ENCODE assay signal across 8 cellular contexts in genomic region chr1:169546087-169546995, GRCh38. TPM values are rescaled to one million over a fixed set of nuclear protein-coding genes. Genes with fewer than 3 reads are reported as not detected.
DNase-seq lines count a peak whose midpoint lies in the region; ATAC-seq and TF ChIP-seq lines count a peak whose summit lies in the region.

No MANE protein-coding gene starts in this region.

- no peak overlapping the region for H3K4me3 ChIP-seq in GM12865 (ENCODE audit: low read depth, low read length)
- no peak overlapping the region for H3K4me3 ChIP-seq in esophagus squamous epithelium
- no peak overlapping the region for H3K4me3 ChIP-seq in thyroid gland (replicated peaks in 1 of 3)

- POLR2A ChIA-PET in activated CD4-positive, alpha-beta memory T cell treated with anti-CD3 and anti-CD28 coated beads, Interleukin-2, amount 10 ng/mL, durations not matched to agents 7 days and 5 days (lab: Charles Lee), result interaction anchor here (0.9 to 1.4 kb wide), 3 partner anchors 61 to 249 kb away, joined by 3 to 6 read pairs (median 3); partner anchors contain the start of gene SLC19A2
- POLR2A ChIA-PET in naive thymus-derived CD8-positive, alpha-beta T cell (lab: Charles Lee), result no interaction called here

- H3K9me3 ChIP-seq in esophagus squamous epithelium (no peaks in the 10 kb centered on the region), thyroid gland (no peaks in the 10 kb centered on the region)

- H3K27me3 ChIP-seq in esophagus squamous epithelium, result peaks cover 0 to 2% (median 0%) of the 10 kb centered on the region in 4 donors
- no peaks in the 10 kb centered on the region for H3K27me3 ChIP-seq in thyroid gland

- peaks cover 10% of the 10 kb centered on the region for H3K4me1 Mint-ChIP-seq in activated CD4-positive, alpha-beta memory T cell treated with anti-CD3 and anti-CD28 coated beads, Interleukin-2, amount 10 ng/mL, durations not matched to agents 7 days and 5 days
- peaks cover 0 to 6% (median 1%) of the 10 kb centered on the region in 4 donors for H3K4me1 Mint-ChIP-seq in naive thymus-derived CD8-positive, alpha-beta T cell

- ATAC-seq in HG03280 (IDR thresholded peaks at IDR 0.05; ENCODE audit: unreplicated experiment), result peak; percentile 81
- ATAC-seq in naive thymus-derived CD8-positive, alpha-beta T cell, result peak; percentile 84 to 93

- TF ChIP-seq POLR2A in esophagus squamous epithelium (IDR thresholded peaks at IDR 0.05) (no peak), thyroid gland (IDR thresholded peaks at IDR 0.05) (no peak)

- DNase-seq in A172 (ENCODE audit: low spot score) (peak; percentile 73), GM12865 (ENCODE audit: low read depth) (peak; percentile 87), NCI-H510A treated with DMSO at 0.1 percent for 48 hours (lab: John Stamatoyannopoulos, UW) (peak; percentile 72), esophagus squamous epithelium (lab: John Stamatoyannopoulos, UW) (no peak), thyroid gland (peak; percentile 44 to 51)
- peak; percentile 58 for DNase-seq in activated CD4-positive, alpha-beta memory T cell treated with anti-CD3 and anti-CD28 coated beads, Interleukin-2, amount 10 ng/mL, durations not matched to agents 7 days and 5 days
- peak; percentile 8 to 76 (median 58) for DNase-seq in naive thymus-derived CD8-positive, alpha-beta T cell

- H3K36me3 ChIP-seq in esophagus squamous epithelium, result no peaks in the 10 kb centered on the region
- H3K36me3 ChIP-seq in thyroid gland, result no peaks in the 10 kb centered on the region

- H3K4me3 Mint-ChIP-seq in activated CD4-positive, alpha-beta memory T cell treated with anti-CD3 and anti-CD28 coated beads, Interleukin-2, amount 10 ng/mL, durations not matched to agents 7 days and 5 days, result no peak overlapping the region
- H3K4me3 Mint-ChIP-seq in naive thymus-derived CD8-positive, alpha-beta T cell, result no peak overlapping the region

- TF ChIP-seq CTCF in GM12865 (IDR thresholded peaks at IDR 0.05; ENCODE audit: insufficient read depth, low read depth, low read length, missing control alignments) (peak; percentile 67), esophagus squamous epithelium (IDR thresholded peaks at IDR 0.05) (peak; percentile 36 to 87 (median 81)), thyroid gland (IDR thresholded peaks at IDR 0.05) (peak; percentile 48 to 90 (median 84))

- H3K27ac ChIP-seq in esophagus squamous epithelium (no peak overlapping the region), thyroid gland (no peak overlapping the region)

- H3K4me1 ChIP-seq in esophagus squamous epithelium (no peaks in the 10 kb centered on the region), thyroid gland (no peaks in the 10 kb centered on the region)

- CTCF ChIA-PET in activated CD4-positive, alpha-beta memory T cell treated with anti-CD3 and anti-CD28 coated beads, Interleukin-2, amount 10 ng/mL, durations not matched to agents 7 days and 5 days (lab: Charles Lee), result interaction anchor here (0.6 to 3.0 kb wide), 22 partner anchors 11 to 1204 kb away, joined by 3 to 18 read pairs (median 4); partner anchors contain the start of gene F5

- WGBS in esophagus squamous epithelium, 2 donors, result 45 to 50% methylated on average over 14 to 15 of the region's 15 CpGs
- 62 to 64% methylated on average over 15 of the region's 15 CpGs for WGBS in thyroid gland, 2 donors

- no peaks in the 10 kb centered on the region for H3K9me3 Mint-ChIP-seq in activated CD4-positive, alpha-beta memory T cell treated with anti-CD3 and anti-CD28 coated beads, Interleukin-2, amount 10 ng/mL, durations not matched to agents 7 days and 5 days
- no peaks in the 10 kb centered on the region for H3K9me3 Mint-ChIP-seq in naive thymus-derived CD8-positive, alpha-beta T cell

- H3K36me3 Mint-ChIP-seq in activated CD4-positive, alpha-beta memory T cell treated with anti-CD3 and anti-CD28 coated beads, Interleukin-2, amount 10 ng/mL, durations not matched to agents 7 days and 5 days (ENCODE audit: low read depth), result peaks cover 20% of the 10 kb centered on the region
- no peaks in the 10 kb centered on the region for H3K36me3 Mint-ChIP-seq in naive thymus-derived CD8-positive, alpha-beta T cell

- intact Hi-C loops in esophagus squamous epithelium (cut with DNase I), result loop anchor here (5.0 to 10.0 kb wide), 2 partner anchors 79 to 182 kb away; partner anchors contain the start of genes BLZF1 and NME7
- intact Hi-C loops in thyroid gland (cut with DNase I), result no loop called here

- no peaks in the 10 kb centered on the region for H3K27me3 Mint-ChIP-seq in activated CD4-positive, alpha-beta memory T cell treated with anti-CD3 and anti-CD28 coated beads, Interleukin-2, amount 10 ng/mL, durations not matched to agents 7 days and 5 days
- H3K27me3 Mint-ChIP-seq in naive thymus-derived CD8-positive, alpha-beta T cell, result peaks cover 0 to 6% (median 2%) of the 10 kb centered on the region in 5 donors

- no peak overlapping the region for H3K27ac Mint-ChIP-seq in activated CD4-positive, alpha-beta memory T cell treated with anti-CD3 and anti-CD28 coated beads, Interleukin-2, amount 10 ng/mL, durations not matched to agents 7 days and 5 days
- peak overlapping the region in 1 of 10 donors; percentile 58 for H3K27ac Mint-ChIP-seq in naive thymus-derived CD8-positive, alpha-beta T cell

RNA-seq across cellular contexts. Expression of gene F5, which starts 39.9 kb away (rescaled TPM):
- not detected in 2 replicates for total RNA-seq in A172 (2014; rRNA removed; shearing (Covaris generic))
- 10 to 100 TPM in 1 of 2 experiments, 1 to 10 TPM in 1; 8.9 to 11.0 TPM for total RNA-seq in activated CD4-positive, alpha-beta memory T cell treated with anti-CD3 and anti-CD28 coated beads, Interleukin-2, amount 10 ng/mL, durations not matched to agents 7 days and 5 days
- under 1 TPM in 2 of 4 donors, not detected in 2; 0.13 to 0.41 TPM for total RNA-seq in esophagus squamous epithelium
- total RNA-seq in naive thymus-derived CD8-positive, alpha-beta T cell, result under 1 TPM; 0.16 to 0.19 TPM
- under 1 TPM in 2 of 3 donors, not detected in 1; 0.23 to 0.91 TPM for polyA plus RNA-seq in naive thymus-derived CD8-positive, alpha-beta T cell
- 1 to 10 TPM in 3 of 4 donors, under 1 TPM in 1; 0.79 to 3.0 (median 1.8) TPM for total RNA-seq in thyroid gland
